ENCODE assay signal across 1 cellular context in the genomic region with DNA sequence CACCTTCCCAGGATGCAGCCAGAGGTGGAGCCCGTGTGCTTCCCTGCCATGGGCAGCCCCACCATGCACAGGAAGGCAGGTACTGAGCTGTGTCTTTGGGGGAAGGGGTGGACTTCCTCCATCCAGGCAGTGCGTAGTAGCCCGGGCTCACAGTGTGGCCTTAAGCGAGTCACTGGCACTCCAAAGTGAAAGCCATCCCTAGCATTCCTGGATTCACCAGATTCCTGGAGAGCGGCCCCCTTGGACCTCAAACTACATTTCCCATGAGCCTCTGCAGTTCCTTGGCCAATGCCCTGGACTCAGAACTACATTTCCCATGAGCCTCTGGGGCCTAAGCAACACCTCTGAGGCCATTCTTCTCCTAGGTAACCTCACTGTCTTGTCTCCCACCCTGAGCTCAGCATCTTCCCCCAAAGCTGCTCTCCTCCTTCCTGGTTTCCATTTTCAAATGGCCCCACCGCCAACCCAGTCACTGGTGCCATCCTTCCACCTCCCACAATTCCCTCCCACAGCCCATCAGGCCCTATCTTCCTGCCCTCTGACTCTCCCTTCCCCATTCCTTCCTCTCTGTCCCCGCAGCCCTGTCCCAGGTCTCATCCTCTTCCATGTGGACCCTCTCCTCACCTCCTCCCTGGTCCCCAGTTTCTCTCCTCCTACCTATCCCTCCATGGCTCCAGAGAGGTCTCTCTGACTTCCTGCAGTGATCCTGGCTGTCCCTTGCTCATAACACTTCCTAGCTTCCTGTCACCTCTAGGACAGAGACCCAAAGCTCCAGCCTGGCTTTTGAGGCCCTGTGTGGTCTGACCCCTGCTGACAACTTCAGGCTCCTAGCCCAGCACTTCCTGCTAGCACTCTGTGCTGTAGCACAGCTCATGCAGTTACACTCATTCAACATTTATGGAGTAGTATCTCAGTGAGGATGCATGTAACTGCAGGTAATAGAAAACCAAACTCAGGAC.
TF ChIP-seq lines count a peak whose summit lies in the region.

A gene (plus strand): TSS at position 13 of the 959 bp plus-strand sequence. CDS start 0 bp downstream, at position 13.

TF ChIP-seq in GM23338, 12 proteins besides CTCF, POLR2A, EP300 and RAD21 (continued from another document):
- TF ChIP-seq, protein P1, sequence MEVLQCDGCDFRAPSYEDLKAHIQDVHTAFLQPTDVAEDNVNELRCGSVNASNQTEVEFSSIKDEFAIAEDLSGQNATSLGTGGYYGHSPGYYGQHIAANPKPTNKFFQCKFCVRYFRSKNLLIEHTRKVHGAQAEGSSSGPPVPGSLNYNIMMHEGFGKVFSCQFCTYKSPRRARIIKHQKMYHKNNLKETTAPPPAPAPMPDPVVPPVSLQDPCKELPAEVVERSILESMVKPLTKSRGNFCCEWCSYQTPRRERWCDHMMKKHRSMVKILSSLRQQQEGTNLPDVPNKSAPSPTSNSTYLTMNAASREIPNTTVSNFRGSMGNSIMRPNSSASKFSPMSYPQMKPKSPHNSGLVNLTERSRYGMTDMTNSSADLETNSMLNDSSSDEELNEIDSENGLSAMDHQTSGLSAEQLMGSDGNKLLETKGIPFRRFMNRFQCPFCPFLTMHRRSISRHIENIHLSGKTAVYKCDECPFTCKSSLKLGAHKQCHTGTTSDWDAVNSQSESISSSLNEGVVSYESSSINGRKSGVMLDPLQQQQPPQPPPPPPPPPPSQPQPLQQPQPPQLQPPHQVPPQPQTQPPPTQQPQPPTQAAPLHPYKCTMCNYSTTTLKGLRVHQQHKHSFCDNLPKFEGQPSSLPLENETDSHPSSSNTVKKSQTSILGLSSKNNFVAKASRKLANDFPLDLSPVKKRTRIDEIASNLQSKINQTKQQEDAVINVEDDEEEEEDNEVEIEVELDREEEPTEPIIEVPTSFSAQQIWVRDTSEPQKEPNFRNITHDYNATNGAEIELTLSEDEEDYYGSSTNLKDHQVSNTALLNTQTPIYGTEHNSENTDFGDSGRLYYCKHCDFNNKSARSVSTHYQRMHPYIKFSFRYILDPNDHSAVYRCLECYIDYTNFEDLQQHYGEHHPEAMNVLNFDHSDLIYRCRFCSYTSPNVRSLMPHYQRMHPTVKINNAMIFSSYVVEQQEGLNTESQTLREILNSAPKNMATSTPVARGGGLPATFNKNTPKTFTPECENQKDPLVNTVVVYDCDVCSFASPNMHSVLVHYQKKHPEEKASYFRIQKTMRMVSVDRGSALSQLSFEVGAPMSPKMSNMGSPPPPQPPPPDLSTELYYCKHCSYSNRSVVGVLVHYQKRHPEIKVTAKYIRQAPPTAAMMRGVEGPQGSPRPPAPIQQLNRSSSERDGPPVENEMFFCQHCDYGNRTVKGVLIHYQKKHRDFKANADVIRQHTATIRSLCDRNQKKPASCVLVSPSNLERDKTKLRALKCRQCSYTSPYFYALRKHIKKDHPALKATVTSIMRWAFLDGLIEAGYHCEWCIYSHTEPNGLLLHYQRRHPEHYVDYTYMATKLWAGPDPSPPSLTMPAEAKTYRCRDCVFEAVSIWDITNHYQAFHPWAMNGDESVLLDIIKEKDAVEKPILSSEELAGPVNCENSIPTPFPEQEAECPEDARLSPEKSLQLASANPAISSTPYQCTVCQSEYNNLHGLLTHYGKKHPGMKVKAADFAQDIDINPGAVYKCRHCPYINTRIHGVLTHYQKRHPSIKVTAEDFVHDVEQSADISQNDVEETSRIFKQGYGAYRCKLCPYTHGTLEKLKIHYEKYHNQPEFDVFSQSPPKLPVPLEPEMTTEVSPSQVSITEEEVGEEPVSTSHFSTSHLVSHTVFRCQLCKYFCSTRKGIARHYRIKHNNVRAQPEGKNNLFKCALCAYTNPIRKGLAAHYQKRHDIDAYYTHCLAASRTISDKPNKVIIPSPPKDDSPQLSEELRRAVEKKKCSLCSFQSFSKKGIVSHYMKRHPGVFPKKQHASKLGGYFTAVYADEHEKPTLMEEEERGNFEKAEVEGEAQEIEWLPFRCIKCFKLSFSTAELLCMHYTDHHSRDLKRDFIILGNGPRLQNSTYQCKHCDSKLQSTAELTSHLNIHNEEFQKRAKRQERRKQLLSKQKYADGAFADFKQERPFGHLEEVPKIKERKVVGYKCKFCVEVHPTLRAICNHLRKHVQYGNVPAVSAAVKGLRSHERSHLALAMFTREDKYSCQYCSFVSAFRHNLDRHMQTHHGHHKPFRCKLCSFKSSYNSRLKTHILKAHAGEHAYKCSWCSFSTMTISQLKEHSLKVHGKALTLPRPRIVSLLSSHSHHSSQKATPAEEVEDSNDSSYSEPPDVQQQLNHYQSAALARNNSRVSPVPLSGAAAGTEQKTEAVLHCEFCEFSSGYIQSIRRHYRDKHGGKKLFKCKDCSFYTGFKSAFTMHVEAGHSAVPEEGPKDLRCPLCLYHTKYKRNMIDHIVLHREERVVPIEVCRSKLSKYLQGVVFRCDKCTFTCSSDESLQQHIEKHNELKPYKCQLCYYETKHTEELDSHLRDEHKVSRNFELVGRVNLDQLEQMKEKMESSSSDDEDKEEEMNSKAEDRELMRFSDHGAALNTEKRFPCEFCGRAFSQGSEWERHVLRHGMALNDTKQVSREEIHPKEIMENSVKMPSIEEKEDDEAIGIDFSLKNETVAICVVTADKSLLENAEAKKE (CRISPR knock-in tag; IDR thresholded peaks at IDR 0.05): no peak
